10 cellular contexts compared by ENCODE assay signal in the genomic region with DNA sequence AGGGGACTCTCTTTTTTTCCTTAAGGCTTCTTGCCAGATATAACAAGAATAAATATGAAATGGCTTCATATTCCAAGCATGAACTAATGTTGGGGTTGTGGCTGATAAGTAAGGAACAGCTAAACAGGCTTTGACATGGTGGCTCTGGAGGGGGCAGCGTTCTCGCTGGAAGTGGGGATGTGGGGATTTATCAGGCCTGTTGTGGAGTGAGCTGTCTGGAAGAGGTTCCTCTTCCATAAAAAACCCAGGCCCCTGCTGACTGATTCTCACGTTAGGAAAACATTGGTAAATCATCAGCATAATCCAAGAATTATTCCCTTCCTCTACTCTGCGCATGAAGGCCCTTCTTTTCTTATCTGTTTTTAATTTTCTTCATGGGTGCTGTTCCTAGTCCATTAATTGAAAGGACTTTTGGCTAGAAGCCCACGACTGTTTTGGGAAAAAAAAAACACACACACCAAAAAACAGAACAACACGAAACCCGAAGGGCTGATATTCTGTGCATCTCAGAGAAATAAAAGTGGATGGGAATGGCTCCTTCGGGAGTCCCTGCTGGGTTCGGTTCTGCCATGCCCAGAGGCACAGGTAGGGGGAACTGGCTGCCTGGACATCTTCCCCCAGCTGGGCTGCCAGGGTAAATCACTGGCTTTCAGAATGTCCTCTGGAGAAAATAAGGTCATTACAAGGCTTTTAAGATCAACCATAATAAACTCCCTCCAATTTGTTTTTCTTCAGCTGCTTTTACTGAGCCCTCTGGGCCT.
DNase-seq lines count a peak whose midpoint lies in the region; ATAC-seq and TF ChIP-seq lines count a peak whose summit lies in the region.
"Had no signal": no experiment of that assay in that cellular context is flagged by ENCODE, and none has a peak within 500 bp of the region (broad histone marks: within the 10 kb centered on the region; RNA-seq: fewer than 3 reads in every experiment).

No MANE protein-coding gene starts in this region.

- CTCF ChIA-PET in WTC11 (lab: Charles Lee): interaction anchor here (0.7 to 2.4 kb wide), 6 partner anchors 8 to 261 kb away, joined by 3 to 9 read pairs (median 4); no protein-coding TSS in a partner anchor

- H3K27me3 ChIP-seq in cardiac muscle cell: no peaks in the 10 kb centered on the region

- no peak overlapping the region for H3K4me3 ChIP-seq in cardiac muscle cell

- peaks cover 9% of the 10 kb centered on the region for H3K27me3 Mint-ChIP-seq in WTC11 (ENCODE audit: low read depth)

- ATAC-seq in WTC11 (peak; percentile 70), GM21390 (IDR thresholded peaks at IDR 0.05; ENCODE audit: unreplicated experiment) (no peak), HG02763 (IDR thresholded peaks at IDR 0.05; ENCODE audit: unreplicated experiment) (no peak)

- H3K4me3 Mint-ChIP-seq in WTC11: no peak overlapping the region
- H3K4me3 Mint-ChIP-seq: CD8-positive, alpha-beta memory T cell had no signal

- TF ChIP-seq CTCF in WTC11 (IDR thresholded peaks at IDR 0.05) (no peak), cardiac muscle cell (IDR thresholded peaks at IDR 0.05; ENCODE audit: low read depth, low read length) (peak; percentile 49)

- H3K4me1 ChIP-seq in cardiac muscle cell (ENCODE audit: low read depth): no peaks in the 10 kb centered on the region

- DNase-seq in EH (ENCODE audit: low read depth) (peak; percentile 13), WTC11 (ENCODE audit: low spot score) (peak; percentile 30), cardiac muscle cell (ENCODE audit: low read depth in 1 of 2, low spot score in 1 of 2) (peak; percentile 25 to 51), retina (peak; percentile 44), NCI-H2196 (lab: John Stamatoyannopoulos, UW; ENCODE audit: unreplicated experiment) (no peak), RPMI8226 (no peak)
- DNase-seq: CD8-positive, alpha-beta memory T cell; occipital lobe had no signal

- no peaks in the 10 kb centered on the region for H3K36me3 ChIP-seq in cardiac muscle cell

- H3K36me3 Mint-ChIP-seq in WTC11: no peaks in the 10 kb centered on the region
- H3K36me3 Mint-ChIP-seq: CD8-positive, alpha-beta memory T cell had no signal

- H3K27ac Mint-ChIP-seq in WTC11: no peak overlapping the region

- H3K27ac ChIP-seq in cardiac muscle cell: no peak overlapping the region

- H3K9me3 ChIP-seq in cardiac muscle cell (ENCODE audit: low read depth): no peaks in the 10 kb centered on the region

- peaks cover 36% of the 10 kb centered on the region for H3K4me1 Mint-ChIP-seq in WTC11
- H3K4me1 Mint-ChIP-seq: CD8-positive, alpha-beta memory T cell had no signal

- POLR2A ChIA-PET in WTC11 (lab: Charles Lee): no interaction called here

- H3K9me3 Mint-ChIP-seq in WTC11: no peaks in the 10 kb centered on the region
- H3K9me3 Mint-ChIP-seq: CD8-positive, alpha-beta memory T cell had no signal

TF ChIP-seq in WTC11, 78 proteins besides CTCF, POLR2A, EP300 and RAD21 (continues in another document):
- TF ChIP-seq, protein P1, sequence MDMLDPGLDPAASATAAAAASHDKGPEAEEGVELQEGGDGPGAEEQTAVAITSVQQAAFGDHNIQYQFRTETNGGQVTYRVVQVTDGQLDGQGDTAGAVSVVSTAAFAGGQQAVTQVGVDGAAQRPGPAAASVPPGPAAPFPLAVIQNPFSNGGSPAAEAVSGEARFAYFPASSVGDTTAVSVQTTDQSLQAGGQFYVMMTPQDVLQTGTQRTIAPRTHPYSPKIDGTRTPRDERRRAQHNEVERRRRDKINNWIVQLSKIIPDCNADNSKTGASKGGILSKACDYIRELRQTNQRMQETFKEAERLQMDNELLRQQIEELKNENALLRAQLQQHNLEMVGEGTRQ (CRISPR knock-in tag; IDR thresholded peaks at IDR 0.05): no peak
- no peak for TF ChIP-seq ETV6 (CRISPR knock-in tag; IDR thresholded peaks at IDR 0.05)
- TF ChIP-seq, protein P2, sequence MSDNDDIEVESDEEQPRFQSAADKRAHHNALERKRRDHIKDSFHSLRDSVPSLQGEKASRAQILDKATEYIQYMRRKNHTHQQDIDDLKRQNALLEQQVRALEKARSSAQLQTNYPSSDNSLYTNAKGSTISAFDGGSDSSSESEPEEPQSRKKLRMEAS (CRISPR knock-in tag; IDR thresholded peaks at IDR 0.05): no peak
- TF ChIP-seq JAZF1 (CRISPR knock-in tag; IDR thresholded peaks at IDR 0.05): no peak
- TF ChIP-seq IRF2 (CRISPR knock-in tag; IDR thresholded peaks at IDR 0.05; ENCODE audit: borderline replicate concordance, low read depth): no peak
- TF ChIP-seq, protein P3, sequence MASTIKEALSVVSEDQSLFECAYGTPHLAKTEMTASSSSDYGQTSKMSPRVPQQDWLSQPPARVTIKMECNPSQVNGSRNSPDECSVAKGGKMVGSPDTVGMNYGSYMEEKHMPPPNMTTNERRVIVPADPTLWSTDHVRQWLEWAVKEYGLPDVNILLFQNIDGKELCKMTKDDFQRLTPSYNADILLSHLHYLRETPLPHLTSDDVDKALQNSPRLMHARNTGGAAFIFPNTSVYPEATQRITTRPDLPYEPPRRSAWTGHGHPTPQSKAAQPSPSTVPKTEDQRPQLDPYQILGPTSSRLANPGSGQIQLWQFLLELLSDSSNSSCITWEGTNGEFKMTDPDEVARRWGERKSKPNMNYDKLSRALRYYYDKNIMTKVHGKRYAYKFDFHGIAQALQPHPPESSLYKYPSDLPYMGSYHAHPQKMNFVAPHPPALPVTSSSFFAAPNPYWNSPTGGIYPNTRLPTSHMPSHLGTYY (CRISPR knock-in tag; IDR thresholded peaks at IDR 0.05): no peak
- TF ChIP-seq, protein P4, sequence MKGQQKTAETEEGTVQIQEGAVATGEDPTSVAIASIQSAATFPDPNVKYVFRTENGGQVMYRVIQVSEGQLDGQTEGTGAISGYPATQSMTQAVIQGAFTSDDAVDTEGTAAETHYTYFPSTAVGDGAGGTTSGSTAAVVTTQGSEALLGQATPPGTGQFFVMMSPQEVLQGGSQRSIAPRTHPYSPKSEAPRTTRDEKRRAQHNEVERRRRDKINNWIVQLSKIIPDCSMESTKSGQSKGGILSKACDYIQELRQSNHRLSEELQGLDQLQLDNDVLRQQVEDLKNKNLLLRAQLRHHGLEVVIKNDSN (CRISPR knock-in tag; IDR thresholded peaks at IDR 0.05): no peak
- TF ChIP-seq, protein P5, sequence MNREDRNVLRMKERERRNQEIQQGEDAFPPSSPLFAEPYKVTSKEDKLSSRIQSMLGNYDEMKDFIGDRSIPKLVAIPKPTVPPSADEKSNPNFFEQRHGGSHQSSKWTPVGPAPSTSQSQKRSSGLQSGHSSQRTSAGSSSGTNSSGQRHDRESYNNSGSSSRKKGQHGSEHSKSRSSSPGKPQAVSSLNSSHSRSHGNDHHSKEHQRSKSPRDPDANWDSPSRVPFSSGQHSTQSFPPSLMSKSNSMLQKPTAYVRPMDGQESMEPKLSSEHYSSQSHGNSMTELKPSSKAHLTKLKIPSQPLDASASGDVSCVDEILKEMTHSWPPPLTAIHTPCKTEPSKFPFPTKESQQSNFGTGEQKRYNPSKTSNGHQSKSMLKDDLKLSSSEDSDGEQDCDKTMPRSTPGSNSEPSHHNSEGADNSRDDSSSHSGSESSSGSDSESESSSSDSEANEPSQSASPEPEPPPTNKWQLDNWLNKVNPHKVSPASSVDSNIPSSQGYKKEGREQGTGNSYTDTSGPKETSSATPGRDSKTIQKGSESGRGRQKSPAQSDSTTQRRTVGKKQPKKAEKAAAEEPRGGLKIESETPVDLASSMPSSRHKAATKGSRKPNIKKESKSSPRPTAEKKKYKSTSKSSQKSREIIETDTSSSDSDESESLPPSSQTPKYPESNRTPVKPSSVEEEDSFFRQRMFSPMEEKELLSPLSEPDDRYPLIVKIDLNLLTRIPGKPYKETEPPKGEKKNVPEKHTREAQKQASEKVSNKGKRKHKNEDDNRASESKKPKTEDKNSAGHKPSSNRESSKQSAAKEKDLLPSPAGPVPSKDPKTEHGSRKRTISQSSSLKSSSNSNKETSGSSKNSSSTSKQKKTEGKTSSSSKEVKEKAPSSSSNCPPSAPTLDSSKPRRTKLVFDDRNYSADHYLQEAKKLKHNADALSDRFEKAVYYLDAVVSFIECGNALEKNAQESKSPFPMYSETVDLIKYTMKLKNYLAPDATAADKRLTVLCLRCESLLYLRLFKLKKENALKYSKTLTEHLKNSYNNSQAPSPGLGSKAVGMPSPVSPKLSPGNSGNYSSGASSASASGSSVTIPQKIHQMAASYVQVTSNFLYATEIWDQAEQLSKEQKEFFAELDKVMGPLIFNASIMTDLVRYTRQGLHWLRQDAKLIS (CRISPR knock-in tag; IDR thresholded peaks at IDR 0.05; ENCODE audit: borderline replicate concordance): no peak
- TF ChIP-seq, protein P6, sequence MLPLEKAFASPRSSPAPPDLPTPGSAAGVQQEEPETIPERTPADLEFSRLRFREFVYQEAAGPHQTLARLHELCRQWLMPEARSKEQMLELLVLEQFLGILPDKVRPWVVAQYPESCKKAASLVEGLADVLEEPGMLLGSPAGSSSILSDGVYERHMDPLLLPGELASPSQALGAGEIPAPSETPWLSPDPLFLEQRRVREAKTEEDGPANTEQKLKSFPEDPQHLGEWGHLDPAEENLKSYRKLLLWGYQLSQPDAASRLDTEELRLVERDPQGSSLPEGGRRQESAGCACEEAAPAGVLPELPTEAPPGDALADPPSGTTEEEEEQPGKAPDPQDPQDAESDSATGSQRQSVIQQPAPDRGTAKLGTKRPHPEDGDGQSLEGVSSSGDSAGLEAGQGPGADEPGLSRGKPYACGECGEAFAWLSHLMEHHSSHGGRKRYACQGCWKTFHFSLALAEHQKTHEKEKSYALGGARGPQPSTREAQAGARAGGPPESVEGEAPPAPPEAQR (CRISPR knock-in tag; IDR thresholded peaks at IDR 0.05): no peak

Comparison
In these comparisons a context has a peak if more than half of its experiments do, and no peak if none do; other contexts are left out.
1. DNase-seq: peak in EH (single experiment), WTC11 (single experiment), cardiac muscle cell (2 of 2) and retina (single experiment); none in NCI-H2196 (single experiment) and RPMI8226 (single experiment).